9 cellular contexts compared by ENCODE assay signal in the genomic region with DNA sequence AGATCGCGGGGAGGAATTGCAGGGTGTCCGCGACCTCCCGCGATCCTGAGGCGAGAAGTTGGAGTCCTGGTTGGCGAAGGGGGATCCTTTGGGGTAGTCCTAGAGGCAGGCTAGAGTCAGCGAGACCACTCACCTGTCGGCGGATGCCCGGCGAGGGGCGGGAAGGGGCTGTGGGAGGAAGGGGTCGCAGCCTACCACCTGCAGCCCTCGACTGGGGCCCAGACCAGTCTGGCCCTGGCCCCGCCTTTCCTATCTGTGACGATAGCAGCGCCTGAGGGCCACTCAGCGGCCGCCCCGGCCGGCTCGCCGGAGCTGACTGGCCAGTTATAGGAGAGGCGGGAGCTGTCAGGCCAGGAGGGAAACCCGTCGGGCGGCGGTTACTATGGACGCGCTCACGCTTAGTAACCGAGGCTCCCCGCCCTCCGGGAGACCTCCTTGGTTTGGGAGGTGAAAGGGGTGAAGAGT. TPM values are rescaled to one million over a fixed set of nuclear protein-coding genes. Genes with fewer than 3 reads are reported as not detected.
DNase-seq lines count a peak whose midpoint lies in the region; ATAC-seq and FAIRE-seq lines count a peak whose summit lies in the region.
"Had no signal": no experiment of that assay in that cellular context is flagged by ENCODE, and none has a peak within 500 bp of the region (broad histone marks: within the 10 kb centered on the region; RNA-seq: fewer than 3 reads in every experiment).

Gene TEKT3 (minus strand): TSS at position 213 of the 465 bp plus-strand sequence. CDS start 10,012 bp downstream, outside the sequence.

- H3K9me3 ChIP-seq in skeletal muscle satellite cell (replicated peaks; ENCODE audit: low read length) = no peaks in the 10 kb centered on the region

- no peak for FAIRE-seq in GM19239 (lab: Jason Lieb, UNC)

- H3K4me1 ChIP-seq in skeletal muscle satellite cell (ENCODE audit: control insufficient read depth, insufficient read depth, low read length) = peaks cover 19% of the 10 kb centered on the region

- H3K4me3 ChIP-seq in skeletal muscle satellite cell (ENCODE audit: low read length) = peak within 1 kb of the TSS; percentile 71

- H3K36me3 ChIP-seq in skeletal muscle satellite cell (ENCODE audit: insufficient read depth, low read length) = no peaks in the 10 kb centered on the region

- ATAC-seq in GM18520 (IDR thresholded peaks at IDR 0.05; ENCODE audit: unreplicated experiment) = no peak

- peaks cover 26% of the 10 kb centered on the region for H3K27me3 ChIP-seq in skeletal muscle satellite cell (ENCODE audit: control insufficient read depth, insufficient read depth, low read length)

- peak within 1 kb of the TSS; percentile 91 for H3K4me2 ChIP-seq in skeletal muscle satellite cell (ENCODE audit: low read length)

- no peak within 1 kb of the TSS for H3K9ac ChIP-seq in skeletal muscle satellite cell (ENCODE audit: low read depth, low read length)

- DNase-seq in GM19239 (ENCODE audit: insufficient read length, low spot score) (peak; percentile 12), NCI-H526 (lab: John Stamatoyannopoulos, UW) (peak; percentile 32 to 86), dedifferentiated amniotic fluid mesenchymal stem cell (ENCODE audit: extremely low spot score) (peak; percentile 22), iris pigment epithelial cell (ENCODE audit: low read depth) (peak; percentile 83), T-helper 9 cell (no peak), NOMO-1 treated with DMSO at 0.1 percent for 48 hours (lab: John Stamatoyannopoulos, UW; ENCODE audit: unreplicated experiment) (no peak)

RNA-seq across cellular contexts. Expression of gene TEKT3, which starts in this region (rescaled TPM):
- not detected in 2 replicates for total RNA-seq in skeletal muscle satellite cell (2012; rRNA removed)
- total RNA-seq: T-helper 1 cell treated with Interleukin-12 subunit alpha and Interleukin-12 subunit beta and Interleukin-4 antibody, amounts not matched to agents 30 ng/mL and 1 ng/mL, for 36 hours had no signal

Comparison
In these comparisons a context has a peak if more than half of its experiments do, and no peak if none do; other contexts are left out.
1. DNase-seq: peak in GM19239 (single experiment), NCI-H526 (2 of 2), dedifferentiated amniotic fluid mesenchymal stem cell (single experiment) and iris pigment epithelial cell (single experiment); none in T-helper 9 cell (single experiment) and NOMO-1 treated with DMSO at 0.1 percent for 48 hours (single experiment).